8 cellular contexts compared by ENCODE assay signal in the genomic region with DNA sequence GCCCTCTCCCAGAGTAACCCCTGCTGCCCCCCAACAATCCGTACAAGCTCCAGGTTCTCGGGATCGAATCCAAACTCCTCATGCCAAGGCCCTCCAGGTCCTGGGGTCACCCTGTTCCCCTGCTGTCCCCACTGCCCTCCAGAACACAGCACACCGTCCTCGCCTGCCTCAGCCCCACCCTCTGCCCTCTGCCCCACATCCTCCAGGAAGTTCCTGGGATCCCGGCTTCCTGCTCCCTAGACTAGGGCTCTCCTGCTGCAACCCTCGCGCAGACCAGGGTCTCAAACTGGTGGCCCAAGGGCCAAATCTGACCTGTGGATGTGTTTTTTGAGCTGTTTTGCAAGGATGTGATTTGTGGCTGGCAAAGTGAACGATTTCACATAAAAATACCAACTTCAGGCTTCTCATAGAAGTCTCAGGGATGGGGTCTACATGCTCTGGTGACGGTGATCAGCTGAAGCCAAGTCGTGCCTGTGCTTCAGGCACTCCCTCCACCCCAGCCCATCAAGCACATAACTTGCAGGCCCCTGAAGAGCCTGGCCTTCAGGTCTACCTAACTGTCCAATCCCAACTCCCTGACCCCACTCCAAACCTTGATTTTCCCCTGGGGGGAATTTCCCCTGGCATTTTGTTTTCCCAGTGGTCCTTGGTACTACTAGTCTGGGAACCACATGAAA. TPM values are rescaled to one million over a fixed set of nuclear protein-coding genes. Genes with fewer than 3 reads are reported as not detected.
DNase-seq lines count a peak whose midpoint lies in the region; ATAC-seq and TF ChIP-seq lines count a peak whose summit lies in the region.

No MANE protein-coding gene starts in this region.

- H3K4me3 Mint-ChIP-seq in activated T-cell treated with anti-CD3 and anti-CD28 coated beads, Interleukin-2, amount 50 U/mL, for 72 hours: peak overlapping the region; percentile 95 to 96
- peak overlapping the region; percentile 85 for H3K4me3 Mint-ChIP-seq in activated T-helper 17 cell treated with anti-CD3 and anti-CD28 coated beads, Interleukin-2, amount 50 U/mL, for 72 hours
- H3K4me3 Mint-ChIP-seq in immature natural killer cell: peak overlapping the region; percentile 86 to 97 (median 92)

- no peak for DNase-seq in activated T-cell treated with anti-CD3 and anti-CD28 coated beads, Interleukin-2, amount 50 U/mL, for 72 hours
- DNase-seq in activated T-cell treated with anti-CD3 and anti-CD28 coated beads, Interleukin-2, amount 50 U/mL, for 1 hour: no peak
- no peak for DNase-seq in immature natural killer cell
- DNase-seq in stomach: peak; percentile 36
- no peak for DNase-seq in GOT3 (lab: John Stamatoyannopoulos, UW)
- no peak for DNase-seq in GF-D8 (lab: John Stamatoyannopoulos, UW)

- no peaks in the 10 kb centered on the region for H3K27me3 ChIP-seq in stomach

- no peak for ATAC-seq in activated T-cell treated with anti-CD3 and anti-CD28 coated beads, Interleukin-2, amount 50 U/mL, for 72 hours (replicated peaks in 1 of 2)
- ATAC-seq in activated T-helper 17 cell treated with anti-CD3 and anti-CD28 coated beads, Interleukin-2, amount 50 U/mL, for 72 hours (replicated peaks): no peak
- no peak for ATAC-seq in GM21529 (IDR thresholded peaks at IDR 0.05; ENCODE audit: unreplicated experiment)

- 40 to 64% (median 51%) methylated on average over 10 to 11 of the region's 11 CpGs for WGBS in stomach, 5 donors

- H3K36me3 ChIP-seq in stomach: peaks cover 6 to 24% (median 21%) of the 10 kb centered on the region in 4 donors

- H3K27me3 Mint-ChIP-seq in activated T-cell treated with anti-CD3 and anti-CD28 coated beads, Interleukin-2, amount 50 U/mL, for 72 hours (ENCODE audit: low read depth): no peaks in the 10 kb centered on the region
- H3K27me3 Mint-ChIP-seq in activated T-helper 17 cell treated with anti-CD3 and anti-CD28 coated beads, Interleukin-2, amount 50 U/mL, for 72 hours: no peaks in the 10 kb centered on the region
- peaks cover 0 to 5% (median 0%) of the 10 kb centered on the region in 3 donors for H3K27me3 Mint-ChIP-seq in immature natural killer cell (ENCODE audit: low read depth in 3 of 3)

- peaks cover 15 to 39% (median 24%) of the 10 kb centered on the region in 4 donors for H3K4me1 ChIP-seq in stomach

- H3K4me1 Mint-ChIP-seq in activated T-cell treated with anti-CD3 and anti-CD28 coated beads, Interleukin-2, amount 50 U/mL, for 72 hours (ENCODE audit: low read depth): peaks cover 19% of the 10 kb centered on the region
- peaks cover 16% of the 10 kb centered on the region for H3K4me1 Mint-ChIP-seq in activated T-helper 17 cell treated with anti-CD3 and anti-CD28 coated beads, Interleukin-2, amount 50 U/mL, for 72 hours
- peaks cover 18 to 20% of the 10 kb centered on the region in 2 donors for H3K4me1 Mint-ChIP-seq in immature natural killer cell

- no peak for TF ChIP-seq CTCF in stomach (IDR thresholded peaks at IDR 0.05)

- no peak overlapping the region for H3K27ac Mint-ChIP-seq in activated T-cell treated with anti-CD3 and anti-CD28 coated beads, Interleukin-2, amount 50 U/mL, for 72 hours
- H3K27ac Mint-ChIP-seq in activated T-helper 17 cell treated with anti-CD3 and anti-CD28 coated beads, Interleukin-2, amount 50 U/mL, for 72 hours: peak overlapping the region; percentile 64
- peak overlapping the region; percentile 83 to 96 (median 92) for H3K27ac Mint-ChIP-seq in immature natural killer cell

- peak overlapping the region in 1 of 4 donors; percentile 91 for H3K4me3 ChIP-seq in stomach

- intact Hi-C loops in stomach (cut with DNase I; ENCODE audit: low total_unique reads): loop anchor here (5.0 kb wide), 1 partner anchor 80 kb away; the partner anchor contains the start of gene CD79A

- H3K9me3 ChIP-seq in stomach: no peaks in the 10 kb centered on the region

- TF ChIP-seq POLR2A in stomach (IDR thresholded peaks at IDR 0.05): no peak

- peak overlapping the region; percentile 39 to 97 (median 94) for H3K27ac ChIP-seq in stomach

- H3K36me3 Mint-ChIP-seq in activated T-cell treated with anti-CD3 and anti-CD28 coated beads, Interleukin-2, amount 50 U/mL, for 72 hours (ENCODE audit: insufficient read depth in 2 of 2): no peaks in the 10 kb centered on the region
- H3K36me3 Mint-ChIP-seq in activated T-helper 17 cell treated with anti-CD3 and anti-CD28 coated beads, Interleukin-2, amount 50 U/mL, for 72 hours (ENCODE audit: low read depth): peaks cover 8% of the 10 kb centered on the region
- no peaks in the 10 kb centered on the region for H3K36me3 Mint-ChIP-seq in immature natural killer cell

- no peaks in the 10 kb centered on the region for H3K9me3 Mint-ChIP-seq in activated T-cell treated with anti-CD3 and anti-CD28 coated beads, Interleukin-2, amount 50 U/mL, for 72 hours
- no peaks in the 10 kb centered on the region for H3K9me3 Mint-ChIP-seq in activated T-helper 17 cell treated with anti-CD3 and anti-CD28 coated beads, Interleukin-2, amount 50 U/mL, for 72 hours
- no peaks in the 10 kb centered on the region for H3K9me3 Mint-ChIP-seq in immature natural killer cell

- TF ChIP-seq EP300 in stomach (IDR thresholded peaks at IDR 0.05): no peak

RNA-seq across cellular contexts. Expression of gene RABAC1, which starts 1.8 kb away (rescaled TPM):
- 10 to 100 TPM; 64.5 to 81.0 TPM for total RNA-seq in activated T-cell treated with anti-CD3 and anti-CD28 coated beads, Interleukin-2, amount 50 U/mL, for 72 hours
- total RNA-seq in activated T-helper 17 cell treated with anti-CD3 and anti-CD28 coated beads, Interleukin-2, amount 50 U/mL, for 72 hours: 10 to 100 TPM; 37.6 to 54.7 TPM
- polyA plus RNA-seq in immature natural killer cell (100 to 1,000 TPM; 263 to 375 (median 373) TPM), stomach (100 to 1,000 TPM; 127 to 181 (median 170) TPM)
- total RNA-seq in stomach: 100 to 1,000 TPM in 3 of 5 donors, 10 to 100 TPM in 2; 44.6 to 499 (median 114) TPM

RNA-seq across cellular contexts. Expression of gene ERFL, which starts 29.1 kb away (rescaled TPM):
- 1 to 10 TPM; 3.3 to 4.1 TPM for total RNA-seq in activated T-cell treated with anti-CD3 and anti-CD28 coated beads, Interleukin-2, amount 50 U/mL, for 72 hours
- 1 to 10 TPM in 1 of 2 donors, under 1 TPM in 1; 0.89 to 2.1 TPM for total RNA-seq in activated T-helper 17 cell treated with anti-CD3 and anti-CD28 coated beads, Interleukin-2, amount 50 U/mL, for 72 hours
- polyA plus RNA-seq in immature natural killer cell (under 1 TPM in 1 of 3 donors, not detected in 2; 0.11 TPM), stomach (under 1 TPM in 1 of 3 donors, not detected in 2; 0.25 TPM)
- total RNA-seq in stomach: not detected

RNA-seq across cellular contexts. Expression of gene ATP1A3, which starts 36.7 kb away (rescaled TPM):
- 1 to 10 TPM; 4.3 to 6.2 TPM for total RNA-seq in activated T-cell treated with anti-CD3 and anti-CD28 coated beads, Interleukin-2, amount 50 U/mL, for 72 hours
- total RNA-seq in activated T-helper 17 cell treated with anti-CD3 and anti-CD28 coated beads, Interleukin-2, amount 50 U/mL, for 72 hours: 1 to 10 TPM; 1.7 to 5.0 TPM
- polyA plus RNA-seq in immature natural killer cell (1 to 10 TPM in 2 of 3 donors, under 1 TPM in 1; 0.29 to 5.9 (median 1.8) TPM), stomach (under 1 TPM in 2 of 3 donors, not detected in 1; 0.12 to 0.45 TPM)
- under 1 TPM in 1 of 5 donors, not detected in 4; 0.29 TPM for total RNA-seq in stomach
